In the genomic region with DNA sequence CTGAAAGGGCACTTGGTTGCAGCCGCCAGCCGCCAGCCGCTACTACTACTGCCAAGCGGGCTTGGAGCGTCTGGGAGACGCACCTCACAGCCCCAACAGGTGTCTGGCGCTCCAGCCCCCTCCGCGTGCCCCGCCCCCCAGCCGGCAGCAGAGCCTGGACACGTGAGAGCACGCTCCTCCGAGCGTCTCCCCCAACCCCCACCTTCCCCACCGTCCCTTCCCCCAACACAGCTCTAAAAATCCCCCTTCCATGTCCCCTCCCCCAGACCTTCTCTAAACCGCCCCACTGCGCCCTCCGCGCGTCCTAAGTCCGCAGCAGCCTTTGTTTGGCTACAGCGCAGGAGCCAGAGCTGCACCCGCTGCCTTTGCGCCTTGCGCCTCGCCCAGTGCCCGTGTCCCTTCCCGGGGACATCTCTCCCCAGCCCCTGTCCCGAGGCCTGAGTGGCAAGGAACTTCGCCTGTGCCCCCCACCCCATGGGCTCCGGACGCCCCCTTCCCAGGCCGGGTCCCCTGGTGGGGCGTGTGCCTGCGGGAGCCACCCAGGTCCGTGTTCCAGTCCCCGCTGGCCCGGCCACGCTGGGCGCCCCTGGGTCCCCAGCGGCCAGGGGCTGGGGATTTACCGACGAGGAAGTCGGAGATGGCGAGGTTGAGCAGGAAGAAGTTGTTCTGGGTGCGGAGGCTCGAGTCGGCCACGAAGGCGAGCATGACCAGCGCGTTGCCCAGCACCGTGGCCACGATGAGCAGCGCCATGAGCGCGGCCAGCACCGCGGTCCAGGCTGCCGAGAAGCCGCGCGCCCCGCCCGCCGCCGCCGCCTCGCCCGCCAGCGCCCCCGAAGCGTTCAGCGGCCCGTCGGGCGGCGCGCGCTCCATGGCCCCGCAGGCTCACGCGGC, we compare ENCODE assay signal across 10 cellular contexts. TPM values are rescaled to one million over a fixed set of nuclear protein-coding genes. Genes with fewer than 3 reads are reported as not detected.
DNase-seq lines count a peak whose midpoint lies in the region; ATAC-seq and TF ChIP-seq lines count a peak whose summit lies in the region.
"Had no signal": no experiment of that assay in that cellular context is flagged by ENCODE, and none has a peak within 500 bp of the region (broad histone marks: within the 10 kb centered on the region; RNA-seq: fewer than 3 reads in every experiment).

No MANE protein-coding gene starts in this region.

- no peak overlapping the region for H3K27ac Mint-ChIP-seq in activated T-helper 17 cell treated with anti-CD3 and anti-CD28 coated beads, Interleukin-2, amount 50 U/mL, for 72 hours
- H3K27ac Mint-ChIP-seq in naive thymus-derived CD4-positive, alpha-beta T cell, result no peak overlapping the region

- H4K20me1 ChIP-seq in BLaER1 treated with 17β-estradiol and CSF1 and Interleukin-3, amounts not matched to agents 10 nM and 100 nM, result peaks cover 0 to 99% (median 77%) of the 10 kb centered on the region in 11 experiments; a peak in 20 of 22 replicates

- H3K4me3 Mint-ChIP-seq in activated T-helper 17 cell treated with anti-CD3 and anti-CD28 coated beads, Interleukin-2, amount 50 U/mL, for 72 hours, result peak overlapping the region; percentile 34
- H3K4me3 Mint-ChIP-seq in naive thymus-derived CD4-positive, alpha-beta T cell, result peak overlapping the region in 8 of 10 donors; percentile 17 to 83 (median 46)

- no peaks in the 10 kb centered on the region for H3K36me3 Mint-ChIP-seq in activated T-helper 17 cell treated with anti-CD3 and anti-CD28 coated beads, Interleukin-2, amount 50 U/mL, for 72 hours (ENCODE audit: low read depth)
- no peaks in the 10 kb centered on the region for H3K36me3 Mint-ChIP-seq in naive thymus-derived CD4-positive, alpha-beta T cell

- no peak overlapping the region for H3K9ac ChIP-seq in BLaER1 treated with 17β-estradiol and CSF1 and Interleukin-3, amounts not matched to agents 10 nM and 100 nM

- TF ChIP-seq CTCF in HEK293 (tag by site-specific recombination; IDR thresholded peaks at IDR 0.05) (no peak), GM10248 (IDR thresholded peaks at IDR 0.05; ENCODE audit: control extremely low read depth, extremely low read depth, low read depth, missing control alignments) (no peak)

- peaks cover 63 to 99% (median 78%) of the 10 kb centered on the region in 11 experiments for H3K27me3 ChIP-seq in BLaER1 treated with 17β-estradiol and CSF1 and Interleukin-3, amounts not matched to agents 10 nM and 100 nM
- peaks cover 0 to 24% of the 10 kb centered on the region in 2 donors for H3K27me3 ChIP-seq in naive thymus-derived CD4-positive, alpha-beta T cell (ENCODE audit: control insufficient read depth in 2 of 2, insufficient read depth in 2 of 2, low read length in 2 of 2)

- H3K9me3 Mint-ChIP-seq in activated T-helper 17 cell treated with anti-CD3 and anti-CD28 coated beads, Interleukin-2, amount 50 U/mL, for 72 hours, result no peaks in the 10 kb centered on the region
- H3K9me3 Mint-ChIP-seq in naive thymus-derived CD4-positive, alpha-beta T cell, result no peaks in the 10 kb centered on the region

- no peak for DNase-seq in naive thymus-derived CD4-positive, alpha-beta T cell
- DNase-seq in stimulated activated naive CD4-positive, alpha-beta T cell (lab: John Stamatoyannopoulos, UW), result no peak
- no peak for DNase-seq in GM10248 (ENCODE audit: extremely low spot score)
- no peak for DNase-seq in dedifferentiated amniotic fluid mesenchymal stem cell (ENCODE audit: extremely low spot score)
- DNase-seq: activated CD8-positive, alpha-beta memory T cell treated with anti-CD3 and anti-CD28 coated beads, Interleukin-2, amount 50 U/mL, for 4 hours; NCI-H524 treated with DMSO at 0.1 percent for 48 hours had no signal

- intact Hi-C loops in naive thymus-derived CD4-positive, alpha-beta T cell (cut with micrococcal nuclease), result no loop called here

- peak; percentile 15 for ATAC-seq in activated T-helper 17 cell treated with anti-CD3 and anti-CD28 coated beads, Interleukin-2, amount 50 U/mL, for 72 hours (replicated peaks)
- peak; percentile 29 for ATAC-seq in naive thymus-derived CD4-positive, alpha-beta T cell
- no peak for ATAC-seq in HG03432 (IDR thresholded peaks at IDR 0.05; ENCODE audit: unreplicated experiment)

- H3K27me3 Mint-ChIP-seq in activated T-helper 17 cell treated with anti-CD3 and anti-CD28 coated beads, Interleukin-2, amount 50 U/mL, for 72 hours, result peaks cover 12% of the 10 kb centered on the region
- H3K27me3 Mint-ChIP-seq in naive thymus-derived CD4-positive, alpha-beta T cell, result peaks cover 11 to 50% (median 27%) of the 10 kb centered on the region in 5 donors

- H3K4me1 Mint-ChIP-seq in activated T-helper 17 cell treated with anti-CD3 and anti-CD28 coated beads, Interleukin-2, amount 50 U/mL, for 72 hours, result no peaks in the 10 kb centered on the region
- peaks cover 0 to 5% (median 3%) of the 10 kb centered on the region in 7 donors for H3K4me1 Mint-ChIP-seq in naive thymus-derived CD4-positive, alpha-beta T cell

- POLR2A ChIA-PET in HEK293 (lab: Yijun Ruan, JAX) (no interaction called here), GM10248 (lab: Yijun Ruan, JAX) (no interaction called here)
- POLR2A ChIA-PET in naive thymus-derived CD4-positive, alpha-beta T cell (lab: Charles Lee), result no interaction called here

- H3K4me2 ChIP-seq in BLaER1 treated with 17β-estradiol and CSF1 and Interleukin-3, amounts not matched to agents 10 nM and 100 nM, result peak overlapping the region; percentile 88 to 99 (median 97)

- no peaks in the 10 kb centered on the region for H3K36me3 ChIP-seq in BLaER1 treated with 17β-estradiol and CSF1 and Interleukin-3, amounts not matched to agents 10 nM and 100 nM
- no peaks in the 10 kb centered on the region for H3K36me3 ChIP-seq in HEK293 (ENCODE audit: control insufficient read depth in 2 of 2, insufficient read depth in 1 of 2, low read length in 2 of 2)
- H3K36me3 ChIP-seq in naive thymus-derived CD4-positive, alpha-beta T cell (ENCODE audit: control insufficient read depth in 2 of 3, insufficient read depth in 3 of 3, low read length in 3 of 3), result no peaks in the 10 kb centered on the region

- CTCF ChIA-PET in HEK293 (lab: Yijun Ruan, JAX), result interaction anchor here (0.6 kb wide), 1 partner anchor 164 kb away, joined by 3 read pairs; no protein-coding TSS in a partner anchor
- CTCF ChIA-PET in naive thymus-derived CD4-positive, alpha-beta T cell (lab: Charles Lee), result no interaction called here
- CTCF ChIA-PET in GM10248 (lab: Yijun Ruan, JAX), result no interaction called here

- H3K9me3 ChIP-seq in BLaER1 treated with 17β-estradiol and CSF1 and Interleukin-3, amounts not matched to agents 10 nM and 100 nM (replicated peaks in 1 of 11), result no peaks in the 10 kb centered on the region
- no peaks in the 10 kb centered on the region for H3K9me3 ChIP-seq in HEK293 (ENCODE audit: control insufficient read depth, insufficient read depth, low read depth, low read length)
- no peaks in the 10 kb centered on the region for H3K9me3 ChIP-seq in naive thymus-derived CD4-positive, alpha-beta T cell (ENCODE audit: control insufficient read depth in 2 of 3, low read length in 3 of 3)

- H3K4me1 ChIP-seq in BLaER1 treated with 17β-estradiol and CSF1 and Interleukin-3, amounts not matched to agents 10 nM and 100 nM, result peaks cover 23 to 80% (median 72%) of the 10 kb centered on the region in 10 experiments; a peak in 19 of 20 replicates
- peaks cover 2% of the 10 kb centered on the region; the same call in 1 of the 2 replicates for H3K4me1 ChIP-seq in HEK293 (ENCODE audit: control insufficient read depth, insufficient read depth, low read length)
- no peaks in the 10 kb centered on the region for H3K4me1 ChIP-seq in naive thymus-derived CD4-positive, alpha-beta T cell (ENCODE audit: control insufficient read depth in 2 of 2, insufficient read depth in 2 of 2, low read length in 2 of 2)

- H3K27ac ChIP-seq in BLaER1 treated with 17β-estradiol and CSF1 and Interleukin-3, amounts not matched to agents 10 nM and 100 nM, result no peak overlapping the region
- no peak overlapping the region for H3K27ac ChIP-seq in HEK293 (ENCODE audit: extremely low read depth, low read depth, low read length)
- no peak overlapping the region for H3K27ac ChIP-seq in naive thymus-derived CD4-positive, alpha-beta T cell (ENCODE audit: low read depth, low read length)

- H3K4me3 ChIP-seq in BLaER1 treated with 17β-estradiol and CSF1 and Interleukin-3, amounts not matched to agents 10 nM and 100 nM, result peak overlapping the region; percentile 50 to 71 (median 61)
- no peak overlapping the region for H3K4me3 ChIP-seq in HEK293 (ENCODE audit: low read depth, low read length)
- H3K4me3 ChIP-seq in naive thymus-derived CD4-positive, alpha-beta T cell (ENCODE audit: low read length), result no peak overlapping the region

TF ChIP-seq in HEK293, 187 proteins besides CTCF, POLR2A, EP300 and RAD21 (continues in another document):
- TF ChIP-seq SP2 (tag by site-specific recombination; IDR thresholded peaks at IDR 0.05) (no peak), BCL11A (tag by site-specific recombination; IDR thresholded peaks at IDR 0.05; ENCODE audit: low read depth) (no peak), ZNF600 (tag by site-specific recombination; IDR thresholded peaks at IDR 0.05) (peak; percentile 65), ZNF830 (tag by site-specific recombination; IDR thresholded peaks at IDR 0.05; ENCODE audit: low read depth) (no peak), ZIC2 (tag by site-specific recombination; IDR thresholded peaks at IDR 0.05) (peak; percentile 42), ZNF571 (tag by site-specific recombination; IDR thresholded peaks at IDR 0.05) (no peak), ZNF169 (tag by site-specific recombination; IDR thresholded peaks at IDR 0.05) (no peak), RBAK (tag by site-specific recombination; IDR thresholded peaks at IDR 0.05) (no peak), ZNF202 (tag by site-specific recombination; IDR thresholded peaks at IDR 0.05; ENCODE audit: borderline replicate concordance) (no peak), ZSCAN23 (tag by site-specific recombination; IDR thresholded peaks at IDR 0.05) (no peak), KLF9 (tag by site-specific recombination; IDR thresholded peaks at IDR 0.05; ENCODE audit: low read depth) (peak; percentile 30; the same call in 1 of the 2 replicates), OSR2 (tag by site-specific recombination; IDR thresholded peaks at IDR 0.05) (no peak), ZNF239 (tag by site-specific recombination; IDR thresholded peaks at IDR 0.05) (no peak), ZBTB17 (tag by site-specific recombination; IDR thresholded peaks at IDR 0.05) (no peak)

RNA-seq across cellular contexts. Expression of gene HRH3, which starts 0.7 kb away (rescaled TPM):
- total RNA-seq in activated T-helper 17 cell treated with anti-CD3 and anti-CD28 coated beads, Interleukin-2, amount 50 U/mL, for 72 hours, result not detected
- not detected for total RNA-seq in naive thymus-derived CD4-positive, alpha-beta T cell
- not detected for polyA plus RNA-seq in naive thymus-derived CD4-positive, alpha-beta T cell

RNA-seq across cellular contexts. Expression of gene OSBPL2, which starts 19.0 kb away (rescaled TPM):
- 10 to 100 TPM; 25.6 to 34.7 TPM for total RNA-seq in activated T-helper 17 cell treated with anti-CD3 and anti-CD28 coated beads, Interleukin-2, amount 50 U/mL, for 72 hours
- 10 to 100 TPM; 37.6 to 80.8 (median 69.3) TPM for total RNA-seq in naive thymus-derived CD4-positive, alpha-beta T cell
- 10 to 100 TPM; 14.6 to 23.4 TPM for polyA plus RNA-seq in naive thymus-derived CD4-positive, alpha-beta T cell

RNA-seq across cellular contexts. Expression of gene MTG2, which starts 36.5 kb away (rescaled TPM):
- total RNA-seq in activated T-helper 17 cell treated with anti-CD3 and anti-CD28 coated beads, Interleukin-2, amount 50 U/mL, for 72 hours, result 10 to 100 TPM; 19.7 to 40.2 TPM
- 10 to 100 TPM; 20.4 to 51.5 (median 41.8) TPM for total RNA-seq in naive thymus-derived CD4-positive, alpha-beta T cell
- 10 to 100 TPM; 18.2 to 31.8 TPM for polyA plus RNA-seq in naive thymus-derived CD4-positive, alpha-beta T cell

Comparison
In these comparisons a context has a peak if more than half of its experiments do, and no peak if none do; other contexts are left out.
1. H3K4me3 ChIP-seq: peak in BLaER1 treated with 17β-estradiol and CSF1 and Interleukin-3, amounts not matched to agents 10 nM and 100 nM (10 of 10); none in HEK293 (single experiment) and naive thymus-derived CD4-positive, alpha-beta T cell (single experiment).